In the genomic region with DNA sequence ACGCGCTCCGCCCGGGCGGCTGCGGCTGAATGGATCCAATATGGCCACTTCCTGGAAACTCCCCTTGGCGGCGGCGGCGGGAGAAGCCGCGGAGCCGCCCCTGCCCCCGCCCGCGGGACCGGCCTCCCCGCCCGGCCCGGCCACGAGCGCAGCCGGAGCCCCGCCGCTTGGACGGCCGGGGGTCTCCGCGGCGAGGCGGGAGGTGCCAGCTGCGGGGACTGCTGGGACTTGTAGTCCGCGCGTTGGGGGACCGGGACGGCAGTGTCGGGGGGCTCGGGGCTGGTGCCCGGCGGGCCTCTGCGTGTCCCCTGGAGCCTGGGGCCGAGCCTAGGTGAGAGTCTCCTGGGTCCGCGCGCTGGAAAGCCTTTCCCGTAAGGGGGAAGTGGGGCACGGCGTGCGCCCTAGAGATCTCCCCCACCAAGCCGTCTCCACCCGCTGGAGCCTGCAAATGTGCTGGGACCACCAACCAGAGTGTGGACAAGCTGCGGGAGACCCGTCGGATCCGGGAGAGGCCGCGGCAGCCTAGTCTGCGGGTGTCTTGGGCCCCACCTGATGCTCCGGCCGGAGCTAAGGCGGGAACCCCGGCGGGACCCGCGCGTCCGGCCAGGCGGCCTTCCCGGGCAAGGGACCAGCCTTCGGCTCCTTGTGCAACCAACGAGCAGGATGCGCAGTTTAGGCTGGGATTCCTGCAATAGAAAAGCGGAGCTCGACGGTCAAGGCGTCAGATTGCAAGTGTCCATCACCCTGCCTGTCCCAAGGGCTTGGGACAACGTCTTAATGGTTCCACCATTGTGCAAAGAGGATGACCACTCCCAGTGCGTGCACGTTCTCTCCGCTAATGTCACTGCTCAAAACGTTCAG, we compare ENCODE assay signal across 8 cellular contexts. TPM values are rescaled to one million over a fixed set of nuclear protein-coding genes. Genes with fewer than 3 reads are reported as not detected.
A peak's percentile ranks its signal among the peaks of the same experiment; 100 is the strongest.
DNase-seq lines count a peak whose midpoint lies in the region; ATAC-seq lines count a peak whose summit lies in the region.

A gene with protein sequence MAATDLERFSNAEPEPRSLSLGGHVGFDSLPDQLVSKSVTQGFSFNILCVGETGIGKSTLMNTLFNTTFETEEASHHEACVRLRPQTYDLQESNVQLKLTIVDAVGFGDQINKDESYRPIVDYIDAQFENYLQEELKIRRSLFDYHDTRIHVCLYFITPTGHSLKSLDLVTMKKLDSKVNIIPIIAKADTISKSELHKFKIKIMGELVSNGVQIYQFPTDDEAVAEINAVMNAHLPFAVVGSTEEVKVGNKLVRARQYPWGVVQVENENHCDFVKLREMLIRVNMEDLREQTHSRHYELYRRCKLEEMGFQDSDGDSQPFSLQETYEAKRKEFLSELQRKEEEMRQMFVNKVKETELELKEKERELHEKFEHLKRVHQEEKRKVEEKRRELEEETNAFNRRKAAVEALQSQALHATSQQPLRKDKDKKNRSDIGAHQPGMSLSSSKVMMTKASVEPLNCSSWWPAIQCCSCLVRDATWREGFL (minus strand): TSS at position 31 of the 861 bp plus-strand sequence. CDS start 102 bp downstream, outside the sequence.

- H3K27me3 ChIP-seq in SJSA1 (replicated peaks): no peaks in the 10 kb centered on the region

- peak within 1 kb of the TSS; percentile 61 for H3K27ac ChIP-seq in SJSA1

- DNase-seq in activated T-cell treated with anti-CD3 and anti-CD28 coated beads for 1 hour (ENCODE audit: low read depth) (peak; percentile 26), activated T-cell treated with anti-CD3 and anti-CD28 coated beads for 4 hours (no peak), SJSA1 (ENCODE audit: low read depth in 1 of 2, low spot score in 2 of 2) (peak in 1 of 2 experiments; percentile 56), amygdala (lab: John Stamatoyannopoulos, UW) (peak in 42 of 56 donors; percentile 28 to 81 (median 63)), left cardiac atrium (peak; percentile 70), posterior vena cava (ENCODE audit: low spot score) (no peak), NCI-H1092 treated with DMSO at 0.1 percent for 48 hours (lab: John Stamatoyannopoulos, UW) (no peak)

- H3K4me3 ChIP-seq in SJSA1: peak within 1 kb of the TSS; percentile 82

- H3K36me3 ChIP-seq in SJSA1: peaks cover 18% of the 10 kb centered on the region

- ATAC-seq in HG03039 (IDR thresholded peaks at IDR 0.05; ENCODE audit: unreplicated experiment) (peak; percentile 53), left cardiac atrium (peak; percentile 70 to 78)

- intact Hi-C loops in left cardiac atrium (cut with DNase I): no loop called here
- intact Hi-C loops in posterior vena cava (cut with DNase I): no loop called here

- peaks cover 37% of the 10 kb centered on the region for H3K4me1 ChIP-seq in SJSA1 (replicated peaks)

- no peaks in the 10 kb centered on the region for H3K9me3 ChIP-seq in SJSA1 (replicated peaks)

RNA-seq across cellular contexts. Expression of the gene that starts here (rescaled TPM):
- total RNA-seq in SJSA1 (2014; rRNA removed; shearing (Covaris generic)): 77.3 and 97.4 TPM in 2 replicates
- total RNA-seq in left cardiac atrium: 10 to 100 TPM; 29.4 to 31.3 TPM
- total RNA-seq in posterior vena cava: 10 to 100 TPM; 42.9 to 54.8 TPM

Comparison
In these comparisons a context has a peak if more than half of its experiments do, and no peak if none do; other contexts are left out.
1. DNase-seq: peak in activated T-cell treated with anti-CD3 and anti-CD28 coated beads for 1 hour (single experiment), amygdala (42 of 56) and left cardiac atrium (single experiment); none in activated T-cell treated with anti-CD3 and anti-CD28 coated beads for 4 hours (single experiment), posterior vena cava (single experiment) and NCI-H1092 treated with DMSO at 0.1 percent for 48 hours (single experiment).